Comparison of ENCODE assay signal across 17 cellular contexts in the genomic region with DNA sequence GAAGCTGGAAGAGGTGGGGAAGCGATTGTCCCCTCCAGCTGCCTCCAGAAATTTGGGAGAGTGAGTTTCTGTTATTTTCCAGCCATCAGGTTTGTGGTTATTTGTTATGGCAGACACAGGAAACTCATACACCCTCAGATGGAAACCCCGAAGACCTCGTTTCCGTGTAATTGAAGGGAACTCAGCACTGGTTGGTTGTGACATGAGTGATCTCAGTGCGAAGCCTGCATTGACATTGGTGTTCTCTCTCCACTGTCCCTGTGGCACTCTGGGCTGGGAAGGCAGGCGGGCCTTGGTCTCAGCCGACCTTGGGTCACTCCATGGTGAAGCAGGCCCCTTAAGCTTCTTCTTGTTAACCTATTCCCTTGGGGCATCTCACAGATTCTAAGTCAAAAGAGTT.
DNase-seq lines count a peak whose midpoint lies in the region; ATAC-seq, FAIRE-seq and TF ChIP-seq lines count a peak whose summit lies in the region.
"Had no signal": no experiment of that assay in that cellular context is flagged by ENCODE, and none has a peak within 500 bp of the region (broad histone marks: within the 10 kb centered on the region; RNA-seq: fewer than 3 reads in every experiment).

No MANE protein-coding gene starts in this region.

- dilution Hi-C loops in endothelial cell of umbilical vein (cut with MboI; ENCODE audit: extremely low pct_ligation_motif_present, low sequenced_read_pairs): no loop called here

- H3K27me3 Mint-ChIP-seq in activated naive CD4-positive, alpha-beta T cell treated with anti-CD3 and anti-CD28 coated beads, Interleukin-2, amount 10 ng/mL, durations not matched to agents 7 days and 5 days: peaks cover 28% of the 10 kb centered on the region
- H3K27me3 Mint-ChIP-seq in activated CD8-positive, alpha-beta T cell treated with anti-CD3 and anti-CD28 coated beads for 36 hours: no peaks in the 10 kb centered on the region
- H3K27me3 Mint-ChIP-seq in stimulated activated naive CD8-positive, alpha-beta T cell treated with anti-CD3 and anti-CD28 coated beads, Interleukin-15, Interleukin-2, amounts not matched to agents 100 ng/mL and 50 ng/mL, for 24 hours: peaks cover 4% of the 10 kb centered on the region

- H3K9me3 Mint-ChIP-seq in activated naive CD4-positive, alpha-beta T cell treated with anti-CD3 and anti-CD28 coated beads, Interleukin-2, amount 10 ng/mL, durations not matched to agents 7 days and 5 days: peaks cover 20% of the 10 kb centered on the region
- peaks cover 19% of the 10 kb centered on the region for H3K9me3 Mint-ChIP-seq in activated CD8-positive, alpha-beta T cell treated with anti-CD3 and anti-CD28 coated beads for 36 hours
- peaks cover 14% of the 10 kb centered on the region for H3K9me3 Mint-ChIP-seq in stimulated activated naive CD8-positive, alpha-beta T cell treated with anti-CD3 and anti-CD28 coated beads, Interleukin-15, Interleukin-2, amounts not matched to agents 100 ng/mL and 50 ng/mL, for 24 hours

- peaks cover 3% of the 10 kb centered on the region for H4K20me1 ChIP-seq in endothelial cell of umbilical vein (replicated peaks; ENCODE audit: control insufficient read depth, extremely low read depth, insufficient read depth, low read length)

- no peak for TF ChIP-seq CTCF in activated CD8-positive, alpha-beta T cell treated with anti-CD3 and anti-CD28 coated beads for 36 hours (IDR thresholded peaks at IDR 0.05)
- no peak for TF ChIP-seq CTCF in endothelial cell of umbilical vein (IDR thresholded peaks at IDR 0.05; ENCODE audit: extremely low read depth in 1 of 2, insufficient read depth in 1 of 2, low read depth in 1 of 2, low read length in 2 of 2)

- H2AFZ ChIP-seq in endothelial cell of umbilical vein (ENCODE audit: low read depth, low read length): no peak overlapping the region

- H3K4me1 Mint-ChIP-seq in activated naive CD4-positive, alpha-beta T cell treated with anti-CD3 and anti-CD28 coated beads, Interleukin-2, amount 10 ng/mL, durations not matched to agents 7 days and 5 days: peaks cover 17% of the 10 kb centered on the region
- peaks cover 7% of the 10 kb centered on the region for H3K4me1 Mint-ChIP-seq in activated CD8-positive, alpha-beta T cell treated with anti-CD3 and anti-CD28 coated beads for 36 hours (ENCODE audit: low read depth)
- peaks cover 8% of the 10 kb centered on the region for H3K4me1 Mint-ChIP-seq in stimulated activated naive CD8-positive, alpha-beta T cell treated with anti-CD3 and anti-CD28 coated beads, Interleukin-15, Interleukin-2, amounts not matched to agents 100 ng/mL and 50 ng/mL, for 24 hours (ENCODE audit: low read depth)

- H3K9me3 ChIP-seq in endothelial cell of umbilical vein (replicated peaks; ENCODE audit: control insufficient read depth, insufficient read depth, low read length): no peaks in the 10 kb centered on the region
- H3K9me3 ChIP-seq: right lobe of liver had no signal

- no peak overlapping the region for H3K4me3 Mint-ChIP-seq in activated naive CD4-positive, alpha-beta T cell treated with anti-CD3 and anti-CD28 coated beads, Interleukin-2, amount 10 ng/mL, durations not matched to agents 7 days and 5 days
- H3K4me3 Mint-ChIP-seq in activated CD8-positive, alpha-beta T cell treated with anti-CD3 and anti-CD28 coated beads for 36 hours: no peak overlapping the region
- no peak overlapping the region for H3K4me3 Mint-ChIP-seq in stimulated activated naive CD8-positive, alpha-beta T cell treated with anti-CD3 and anti-CD28 coated beads, Interleukin-15, Interleukin-2, amounts not matched to agents 100 ng/mL and 50 ng/mL, for 24 hours
- H3K4me3 Mint-ChIP-seq: activated B cell treated with CpG ODN at 0.5 μM for 24 hours had no signal

- POLR2A ChIA-PET in activated CD8-positive, alpha-beta T cell treated with anti-CD3 and anti-CD28 coated beads for 36 hours (lab: Charles Lee): interaction anchor here (0.9 to 1.8 kb wide), 2 partner anchors 12 to 365 kb away, joined by 3 to 4 read pairs; no protein-coding TSS in a partner anchor
- POLR2A ChIA-PET in endothelial cell of umbilical vein (lab: Charles Lee): interaction anchor here (0.7 kb wide), 1 partner anchor 58 kb away, joined by 3 read pairs; no protein-coding TSS in a partner anchor

- H3K36me3 Mint-ChIP-seq in activated naive CD4-positive, alpha-beta T cell treated with anti-CD3 and anti-CD28 coated beads, Interleukin-2, amount 10 ng/mL, durations not matched to agents 7 days and 5 days: peaks cover 2% of the 10 kb centered on the region
- H3K36me3 Mint-ChIP-seq in activated CD8-positive, alpha-beta T cell treated with anti-CD3 and anti-CD28 coated beads for 36 hours (ENCODE audit: low read depth): peaks cover 2% of the 10 kb centered on the region
- no peaks in the 10 kb centered on the region for H3K36me3 Mint-ChIP-seq in stimulated activated naive CD8-positive, alpha-beta T cell treated with anti-CD3 and anti-CD28 coated beads, Interleukin-15, Interleukin-2, amounts not matched to agents 100 ng/mL and 50 ng/mL, for 24 hours (ENCODE audit: low read depth)

- intact Hi-C loops in activated CD8-positive, alpha-beta T cell treated with anti-CD3 and anti-CD28 coated beads for 36 hours (cut with micrococcal nuclease): no loop called here
- intact Hi-C loops in endothelial cell of umbilical vein (cut with micrococcal nuclease): no loop called here

- peak overlapping the region; percentile 39 for H3K27ac Mint-ChIP-seq in activated naive CD4-positive, alpha-beta T cell treated with anti-CD3 and anti-CD28 coated beads, Interleukin-2, amount 10 ng/mL, durations not matched to agents 7 days and 5 days
- no peak overlapping the region for H3K27ac Mint-ChIP-seq in activated CD8-positive, alpha-beta T cell treated with anti-CD3 and anti-CD28 coated beads for 36 hours
- H3K27ac Mint-ChIP-seq in stimulated activated naive CD8-positive, alpha-beta T cell treated with anti-CD3 and anti-CD28 coated beads, Interleukin-15, Interleukin-2, amounts not matched to agents 100 ng/mL and 50 ng/mL, for 24 hours: peak overlapping the region; percentile 69
- H3K27ac Mint-ChIP-seq: activated B cell treated with CpG ODN at 0.5 μM for 24 hours had no signal

- no peak overlapping the region for H3K4me2 ChIP-seq in endothelial cell of umbilical vein (ENCODE audit: insufficient read depth, low read length)

- peaks cover 94% of the 10 kb centered on the region for H3K79me2 ChIP-seq in endothelial cell of umbilical vein (ENCODE audit: control insufficient read depth, insufficient read depth, low read length)

- FAIRE-seq in endothelial cell of umbilical vein (lab: Jason Lieb, UNC): no peak
- FAIRE-seq: endometrium, HepG2 had no signal

- BruUV-seq in endothelial cell of umbilical vein (replicated peaks; lab: Mats Ljungman, UMichigan): no TSS peak

- peaks cover 0 to 2% of the 10 kb centered on the region in 2 experiments for H3K36me3 ChIP-seq in endothelial cell of umbilical vein (ENCODE audit: control insufficient read depth in 2 of 2, extremely low read depth in 1 of 2, insufficient read depth in 2 of 2, low read length in 2 of 2)
- H3K36me3 ChIP-seq: right lobe of liver had no signal

- no peak overlapping the region for H3K4me3 ChIP-seq in endothelial cell of umbilical vein (replicated peaks in 1 of 3; ENCODE audit: insufficient read depth in 1 of 3, low read depth in 1 of 3, low read length in 3 of 3)
- H3K4me3 ChIP-seq: right lobe of liver had no signal

- no peak for TF ChIP-seq POLR2A in endothelial cell of umbilical vein (IDR thresholded peaks at IDR 0.05; ENCODE audit: low read depth, low read length)

- no peak for DNase-seq in activated naive CD4-positive, alpha-beta T cell treated with anti-CD3 and anti-CD28 coated beads, Interleukin-2, amount 10 ng/mL, durations not matched to agents 7 days and 5 days
- DNase-seq in activated naive CD4-positive, alpha-beta T cell (lab: John Stamatoyannopoulos, UW): no peak
- DNase-seq in activated CD8-positive, alpha-beta T cell treated with anti-CD3 and anti-CD28 coated beads for 36 hours: peak; percentile 41
- DNase-seq in endothelial cell of umbilical vein (ENCODE audit: low read depth, low spot score) (no peak), AG08396 (ENCODE audit: low spot score) (no peak), SW 1271 (lab: John Stamatoyannopoulos, UW) (no peak)
- DNase-seq in stimulated activated CD4-positive, alpha-beta T cell treated with anti-CD3 and anti-CD28 coated beads, Interleukin-4, amount 100 ng/mL, for 4 hours: no peak
- DNase-seq: activated B cell treated with CpG ODN at 0.5 μM for 24 hours; activated T-cell treated with anti-CD3 and anti-CD28 coated beads, Interleukin-2, amount 50 U/mL, for 1 hour; amniotic stem cell; EL; foreskin melanocyte; NCI-H446 treated with DMSO at 0.1 percent for 48 hours; right lobe of liver had no signal

- H3K27me3 ChIP-seq in endothelial cell of umbilical vein (ENCODE audit: control insufficient read depth in 2 of 2, insufficient read depth in 2 of 2, low read length in 2 of 2): no peaks in the 10 kb centered on the region
- H3K27me3 ChIP-seq: right lobe of liver had no signal

- peak; percentile 84 for ATAC-seq in activated CD8-positive, alpha-beta T cell treated with anti-CD3 and anti-CD28 coated beads for 36 hours
- ATAC-seq: HepG2 had no signal

- H3K9me1 ChIP-seq in endothelial cell of umbilical vein (replicated peaks; ENCODE audit: control insufficient read depth, extremely low read depth, insufficient read depth, low read length): no peaks in the 10 kb centered on the region

- CTCF ChIA-PET in activated naive CD4-positive, alpha-beta T cell treated with anti-CD3 and anti-CD28 coated beads, Interleukin-2, amount 10 ng/mL, durations not matched to agents 7 days and 5 days (lab: Charles Lee): no interaction called here
- CTCF ChIA-PET in activated CD8-positive, alpha-beta T cell treated with anti-CD3 and anti-CD28 coated beads for 36 hours (lab: Charles Lee): interaction anchor here (1.5 kb wide), 1 partner anchor 30 kb away, joined by 4 read pairs; no protein-coding TSS in a partner anchor
- CTCF ChIA-PET in endothelial cell of umbilical vein (lab: Charles Lee): interaction anchor here (1.0 kb wide), 1 partner anchor 94 kb away, joined by 3 read pairs; no protein-coding TSS in a partner anchor

- H3K9ac ChIP-seq in endothelial cell of umbilical vein (replicated peaks; ENCODE audit: extremely low read depth, insufficient read depth, low read length): no peak overlapping the region

- H3K27ac ChIP-seq in endothelial cell of umbilical vein (ENCODE audit: insufficient read depth, low read depth, low read length): peak overlapping the region; percentile 6
- H3K27ac ChIP-seq: right lobe of liver had no signal

- peaks cover 36% of the 10 kb centered on the region for H3K4me1 ChIP-seq in endothelial cell of umbilical vein (ENCODE audit: control insufficient read depth, extremely low read depth, insufficient read depth, low read length)

TF ChIP-seq in endothelial cell of umbilical vein, 7 proteins besides CTCF, POLR2A, EP300 and RAD21 (continues in another document):
- TF ChIP-seq JUN (IDR thresholded peaks at IDR 0.05; ENCODE audit: borderline replicate concordance, insufficient read depth, insufficient read length, low read depth): no peak
- TF ChIP-seq EZH2 (IDR thresholded peaks at IDR 0.05; ENCODE audit: borderline replicate concordance, low read depth, low read length, severe bottlenecking): no peak
- TF ChIP-seq FOS (IDR thresholded peaks at IDR 0.05; ENCODE audit: borderline replicate concordance, insufficient read depth, low read length): no peak
- no peak for TF ChIP-seq GATA2 (IDR thresholded peaks at IDR 0.05; ENCODE audit: insufficient read depth, insufficient read length, low read depth, low read length)
